Comparison of ENCODE assay signal across 17 cellular contexts in genomic region chr4:15891312-15891711, GRCh38. TPM values are rescaled to one million over a fixed set of nuclear protein-coding genes. Genes with fewer than 3 reads are reported as not detected.
DNase-seq lines count a peak whose midpoint lies in the region; ATAC-seq, FAIRE-seq and TF ChIP-seq lines count a peak whose summit lies in the region.
"Had no signal": no experiment of that assay in that cellular context is flagged by ENCODE, and none has a peak within 500 bp of the region (broad histone marks: within the 10 kb centered on the region; RNA-seq: fewer than 3 reads in every experiment).

No MANE protein-coding gene starts in this region.

- no peaks in the 10 kb centered on the region for H3K27me3 ChIP-seq in mammary epithelial cell (ENCODE audit: insufficient read depth, low read length)

- H3K4me3 ChIP-seq in mammary epithelial cell (replicated peaks in 1 of 3; ENCODE audit: insufficient read depth in 1 of 3, low read depth in 2 of 3, low read length in 3 of 3): no peak overlapping the region
- H3K4me3 ChIP-seq: skin epidermis had no signal

- FAIRE-seq in GM12891 (lab: Jason Lieb, UNC): no peak

- peak overlapping the region; percentile 65 for H2AFZ ChIP-seq in mammary epithelial cell (ENCODE audit: low read depth, low read length)

- no peak overlapping the region for H3K9ac ChIP-seq in mammary epithelial cell (ENCODE audit: insufficient read depth, low read length)

- intact Hi-C loops in mammary epithelial cell (cut with micrococcal nuclease): loop anchor here (10.0 kb wide), 1 partner anchor 237 kb away; the partner anchor contains the start of gene FBXL5
- intact Hi-C loops in left ventricle myocardium superior (cut with micrococcal nuclease): no loop called here

- in situ Hi-C loops in mammary epithelial cell (cut with MboI; ENCODE audit: low sequenced_read_pairs in 2 of 2): loop anchor here in 1 of 2 donors (5.0 kb wide), 1 partner anchor 41 kb away; no protein-coding TSS in a partner anchor

- no peaks in the 10 kb centered on the region for H3K36me3 ChIP-seq in mammary epithelial cell (ENCODE audit: insufficient read depth, low read length)

- H3K9me3 ChIP-seq in mammary epithelial cell (replicated peaks; ENCODE audit: insufficient read depth, low read length): no peaks in the 10 kb centered on the region

- no peak for TF ChIP-seq CTCF in mammary epithelial cell (conservative IDR thresholded peaks at IDR 0.05 in 1 of 2, IDR thresholded peaks at IDR 0.05 in 1 of 2; ENCODE audit: extremely low read depth in 1 of 2, insufficient read depth in 1 of 2, low read depth in 1 of 2, low read length in 2 of 2)

- BruUV-seq in mammary epithelial cell (replicated peaks; lab: Mats Ljungman, UMichigan): no TSS peak

- dilution Hi-C loops in mammary epithelial cell (cut with HindIII; ENCODE audit: low sequenced_read_pairs): no loop called here

- peak; percentile 76 for ATAC-seq in GM19397 (IDR thresholded peaks at IDR 0.05; ENCODE audit: unreplicated experiment)
- peak; percentile 66 for ATAC-seq in HG03095 (IDR thresholded peaks at IDR 0.05; ENCODE audit: unreplicated experiment)
- ATAC-seq in left ventricle myocardium superior: no peak
- ATAC-seq in HG03439 (IDR thresholded peaks at IDR 0.05; ENCODE audit: unreplicated experiment): no peak
- no peak for ATAC-seq in GM19395 (IDR thresholded peaks at IDR 0.05; ENCODE audit: unreplicated experiment)
- ATAC-seq: naive thymus-derived CD8-positive, alpha-beta T cell had no signal

- peaks cover 34% of the 10 kb centered on the region for H3K4me1 ChIP-seq in mammary epithelial cell (ENCODE audit: insufficient read depth, low read length)

- H3K79me2 ChIP-seq in mammary epithelial cell (ENCODE audit: insufficient read depth, low read length): no peaks in the 10 kb centered on the region

- 88% methylated on average over 4 of the region's 4 CpGs for WGBS in mammary epithelial cell (ENCODE audit: low coverage, missing lambda C conversion rate)

- no peaks in the 10 kb centered on the region for H4K20me1 ChIP-seq in mammary epithelial cell (ENCODE audit: insufficient read depth, low read length)

- H3K27ac ChIP-seq in mammary epithelial cell (ENCODE audit: insufficient read depth, low read depth, low read length): no peak overlapping the region

- no peak for DNase-seq in GM12891 (ENCODE audit: insufficient read length, low spot score)
- DNase-seq in mammary epithelial cell: no peak
- no peak for DNase-seq in left ventricle myocardium superior
- DNase-seq in activated CD4-positive, alpha-beta T cell treated with anti-CD3 and anti-CD28 coated beads for 4 hours: no peak
- DNase-seq: activated CD8-positive, alpha-beta memory T cell treated with anti-CD3 and anti-CD28 coated beads, Interleukin-2, amount 50 U/mL, for 4 hours; amygdala; naive thymus-derived CD8-positive, alpha-beta T cell; NCI-H2227 treated with DMSO at 0.1 percent for 48 hours had no signal

- CTCF ChIA-PET in mammary epithelial cell (lab: Charles Lee; ENCODE audit: low non-redundant PET): no interaction called here

- TF ChIP-seq POLR2A in GM12891 (IDR thresholded peaks at IDR 0.05; ENCODE audit: low read depth, low read length): no peak

- no peak overlapping the region for H3K4me2 ChIP-seq in mammary epithelial cell (ENCODE audit: insufficient read depth, low read depth, low read length)

TF ChIP-seq in GM12891, 5 proteins besides CTCF, POLR2A, EP300 and RAD21:
- TF ChIP-seq PAX5 (IDR thresholded peaks at IDR 0.05; ENCODE audit: insufficient read depth, low read length, severe bottlenecking) (no peak), SPI1 (IDR thresholded peaks at IDR 0.05; ENCODE audit: low read depth, low read length) (0 out of 2 replicates have a peak, but pooled peaks have one; percentile 10)

RNA-seq across cellular contexts. Expression of gene FGFBP1, which starts 47.2 kb away (rescaled TPM):
- not detected for polyA plus RNA-seq in GM12891 (2012; ENCODE audit: low read depth, missing spikeins)
- total RNA-seq in mammary epithelial cell: 100 to 1,000 TPM in 1 of 2 donors, under 1 TPM in 1; 0.83 to 223 TPM
- 1,208 TPM for polyA plus RNA-seq in mammary epithelial cell
- 499 TPM for polyA minus RNA-seq in mammary epithelial cell
- total RNA-seq in left ventricle myocardium superior: not detected
- total RNA-seq: fibroblast of villous mesenchyme; G401; naive thymus-derived CD8-positive, alpha-beta T cell; ureter had no signal
- polyA plus RNA-seq: BJ; naive thymus-derived CD8-positive, alpha-beta T cell had no signal

Comparison
In these comparisons a context has a peak if more than half of its experiments do, and no peak if none do; other contexts are left out.
1. ATAC-seq: peak in GM19397 (single experiment) and HG03095 (single experiment); none in left ventricle myocardium superior (single experiment), HG03439 (single experiment) and GM19395 (single experiment).